15 cellular contexts compared by ENCODE assay signal in genomic region chr4:174707277-174707676, GRCh38.
A peak's percentile ranks its signal among the peaks of the same experiment; 100 is the strongest.
DNase-seq lines count a peak whose midpoint lies in the region; ATAC-seq, FAIRE-seq and TF ChIP-seq lines count a peak whose summit lies in the region.
"Had no signal": no experiment of that assay in that cellular context is flagged by ENCODE, and none has a peak within 500 bp of the region (broad histone marks: within the 10 kb centered on the region; RNA-seq: fewer than 3 reads in every experiment).

No MANE protein-coding gene starts in this region.

- FAIRE-seq in D721Med (lab: Jason Lieb, UNC) = no peak

- H3K36me3 ChIP-seq in osteoblast (ENCODE audit: insufficient read depth, low read length) = no peaks in the 10 kb centered on the region

- peak; percentile 58 for ATAC-seq in activated CD8-positive, alpha-beta T cell treated with anti-CD3 and anti-CD28 coated beads for 36 hours
- ATAC-seq in activated CD8-positive, alpha-beta T cell treated with anti-CD3 and anti-CD28 coated beads, Interleukin-2, amount 10 ng/mL, durations not matched to agents 7 days and 5 days = no peak
- ATAC-seq in GM21619 (IDR thresholded peaks at IDR 0.05; ENCODE audit: unreplicated experiment) (peak; percentile 99), HG03135 (IDR thresholded peaks at IDR 0.05; ENCODE audit: unreplicated experiment) (peak; percentile 97)

- H3K4me3 ChIP-seq in osteoblast (ENCODE audit: insufficient read depth, low read length) = no peak overlapping the region
- H3K4me3 ChIP-seq: smooth muscle cell had no signal

- no peak overlapping the region for H3K27ac Mint-ChIP-seq in activated CD8-positive, alpha-beta T cell treated with anti-CD3 and anti-CD28 coated beads for 36 hours
- H3K27ac Mint-ChIP-seq in activated CD8-positive, alpha-beta T cell treated with anti-CD3 and anti-CD28 coated beads, Interleukin-2, amount 10 ng/mL, durations not matched to agents 7 days and 5 days = no peak overlapping the region
- H3K27ac Mint-ChIP-seq: endodermal cell, naive B cell had no signal

- TF ChIP-seq CTCF in activated CD8-positive, alpha-beta T cell treated with anti-CD3 and anti-CD28 coated beads for 36 hours (IDR thresholded peaks at IDR 0.05) = no peak
- TF ChIP-seq CTCF in osteoblast (IDR thresholded peaks at IDR 0.05; ENCODE audit: extremely low read depth, low read depth, low read length) = no peak
- TF ChIP-seq CTCF in D721Med (IDR thresholded peaks at IDR 0.05; ENCODE audit: insufficient read depth, missing control alignments) = no peak

- H3K27me3 Mint-ChIP-seq in activated CD8-positive, alpha-beta T cell treated with anti-CD3 and anti-CD28 coated beads for 36 hours = no peaks in the 10 kb centered on the region
- H3K27me3 Mint-ChIP-seq in activated CD8-positive, alpha-beta T cell treated with anti-CD3 and anti-CD28 coated beads, Interleukin-2, amount 10 ng/mL, durations not matched to agents 7 days and 5 days (ENCODE audit: low read depth) = no peaks in the 10 kb centered on the region
- H3K27me3 Mint-ChIP-seq: naive B cell had no signal

- H3K4me2 ChIP-seq in osteoblast (ENCODE audit: insufficient read depth, low read length) = no peak overlapping the region
- H3K4me2 ChIP-seq: smooth muscle cell had no signal

- no peak overlapping the region for H2AFZ ChIP-seq in osteoblast (ENCODE audit: low read length)

- intact Hi-C loops in activated CD8-positive, alpha-beta T cell treated with anti-CD3 and anti-CD28 coated beads for 36 hours (cut with micrococcal nuclease) = no loop called here

- no peaks in the 10 kb centered on the region for H3K4me1 ChIP-seq in osteoblast (ENCODE audit: insufficient read depth, low read length)

- H3K79me2 ChIP-seq in osteoblast (ENCODE audit: insufficient read depth, low read length) = no peaks in the 10 kb centered on the region

- POLR2A ChIA-PET in activated CD8-positive, alpha-beta T cell treated with anti-CD3 and anti-CD28 coated beads for 36 hours (lab: Charles Lee) = no interaction called here
- POLR2A ChIA-PET in activated CD8-positive, alpha-beta T cell treated with anti-CD3 and anti-CD28 coated beads, Interleukin-2, amount 10 ng/mL, durations not matched to agents 7 days and 5 days (lab: Charles Lee) = no interaction called here

- H3K9me3 Mint-ChIP-seq in activated CD8-positive, alpha-beta T cell treated with anti-CD3 and anti-CD28 coated beads for 36 hours = no peaks in the 10 kb centered on the region
- H3K9me3 Mint-ChIP-seq in activated CD8-positive, alpha-beta T cell treated with anti-CD3 and anti-CD28 coated beads, Interleukin-2, amount 10 ng/mL, durations not matched to agents 7 days and 5 days (ENCODE audit: insufficient read depth) = no peaks in the 10 kb centered on the region
- H3K9me3 Mint-ChIP-seq: endodermal cell had no signal

- CTCF ChIA-PET in activated CD8-positive, alpha-beta T cell treated with anti-CD3 and anti-CD28 coated beads for 36 hours (lab: Charles Lee) = no interaction called here
- CTCF ChIA-PET in activated CD8-positive, alpha-beta T cell treated with anti-CD3 and anti-CD28 coated beads, Interleukin-2, amount 10 ng/mL, durations not matched to agents 7 days and 5 days (lab: Charles Lee) = no interaction called here

- no peaks in the 10 kb centered on the region for H4K20me1 ChIP-seq in osteoblast (ENCODE audit: insufficient read depth, low read length)

- H3K4me3 Mint-ChIP-seq in activated CD8-positive, alpha-beta T cell treated with anti-CD3 and anti-CD28 coated beads for 36 hours = no peak overlapping the region
- no peak overlapping the region for H3K4me3 Mint-ChIP-seq in activated CD8-positive, alpha-beta T cell treated with anti-CD3 and anti-CD28 coated beads, Interleukin-2, amount 10 ng/mL, durations not matched to agents 7 days and 5 days
- H3K4me3 Mint-ChIP-seq: endodermal cell had no signal

- H3K4me1 Mint-ChIP-seq in activated CD8-positive, alpha-beta T cell treated with anti-CD3 and anti-CD28 coated beads for 36 hours (ENCODE audit: low read depth) = no peaks in the 10 kb centered on the region
- H3K4me1 Mint-ChIP-seq in activated CD8-positive, alpha-beta T cell treated with anti-CD3 and anti-CD28 coated beads, Interleukin-2, amount 10 ng/mL, durations not matched to agents 7 days and 5 days (ENCODE audit: low read depth) = no peaks in the 10 kb centered on the region
- H3K4me1 Mint-ChIP-seq: endodermal cell, naive B cell had no signal

- peak; percentile 7 for DNase-seq in activated CD8-positive, alpha-beta T cell treated with anti-CD3 and anti-CD28 coated beads for 36 hours
- DNase-seq in activated CD8-positive, alpha-beta T cell treated with anti-CD3 and anti-CD28 coated beads, Interleukin-2, amount 10 ng/mL, durations not matched to agents 7 days and 5 days = no peak
- DNase-seq in osteoblast (ENCODE audit: insufficient read length, low spot score, missing footprints) (peak; percentile 6), D721Med (ENCODE audit: insufficient read length, low spot score) (no peak), hepatic stellate cell (ENCODE audit: low spot score) (no peak), NCI-H526 (lab: John Stamatoyannopoulos, UW) (no peak)
- DNase-seq: EL; endodermal cell; naive B cell; NCI-H187; stimulated activated naive CD4-positive, alpha-beta T cell had no signal

- H3K27me3 ChIP-seq in osteoblast (ENCODE audit: insufficient read depth, low read length) = no peaks in the 10 kb centered on the region

- no peaks in the 10 kb centered on the region for H3K36me3 Mint-ChIP-seq in activated CD8-positive, alpha-beta T cell treated with anti-CD3 and anti-CD28 coated beads for 36 hours (ENCODE audit: low read depth)
- no peaks in the 10 kb centered on the region for H3K36me3 Mint-ChIP-seq in activated CD8-positive, alpha-beta T cell treated with anti-CD3 and anti-CD28 coated beads, Interleukin-2, amount 10 ng/mL, durations not matched to agents 7 days and 5 days (ENCODE audit: low read depth)
- H3K36me3 Mint-ChIP-seq: naive B cell had no signal

- H3K27ac ChIP-seq in osteoblast (ENCODE audit: low read depth, low read length) = no peak overlapping the region
- H3K27ac ChIP-seq: VCaP had no signal

- H3K9me3 ChIP-seq in osteoblast (ENCODE audit: low read depth, low read length) = no peaks in the 10 kb centered on the region

Comparison
In these comparisons a context has a peak if more than half of its experiments do, and no peak if none do; other contexts are left out.
1. DNase-seq: peak in activated CD8-positive, alpha-beta T cell treated with anti-CD3 and anti-CD28 coated beads for 36 hours (single experiment) and osteoblast (single experiment); none in activated CD8-positive, alpha-beta T cell treated with anti-CD3 and anti-CD28 coated beads, Interleukin-2, amount 10 ng/mL, durations not matched to agents 7 days and 5 days (single experiment), D721Med (single experiment), hepatic stellate cell (single experiment) and NCI-H526 (0 of 2).